ENCODE assay signal across 9 cellular contexts in the genomic region with DNA sequence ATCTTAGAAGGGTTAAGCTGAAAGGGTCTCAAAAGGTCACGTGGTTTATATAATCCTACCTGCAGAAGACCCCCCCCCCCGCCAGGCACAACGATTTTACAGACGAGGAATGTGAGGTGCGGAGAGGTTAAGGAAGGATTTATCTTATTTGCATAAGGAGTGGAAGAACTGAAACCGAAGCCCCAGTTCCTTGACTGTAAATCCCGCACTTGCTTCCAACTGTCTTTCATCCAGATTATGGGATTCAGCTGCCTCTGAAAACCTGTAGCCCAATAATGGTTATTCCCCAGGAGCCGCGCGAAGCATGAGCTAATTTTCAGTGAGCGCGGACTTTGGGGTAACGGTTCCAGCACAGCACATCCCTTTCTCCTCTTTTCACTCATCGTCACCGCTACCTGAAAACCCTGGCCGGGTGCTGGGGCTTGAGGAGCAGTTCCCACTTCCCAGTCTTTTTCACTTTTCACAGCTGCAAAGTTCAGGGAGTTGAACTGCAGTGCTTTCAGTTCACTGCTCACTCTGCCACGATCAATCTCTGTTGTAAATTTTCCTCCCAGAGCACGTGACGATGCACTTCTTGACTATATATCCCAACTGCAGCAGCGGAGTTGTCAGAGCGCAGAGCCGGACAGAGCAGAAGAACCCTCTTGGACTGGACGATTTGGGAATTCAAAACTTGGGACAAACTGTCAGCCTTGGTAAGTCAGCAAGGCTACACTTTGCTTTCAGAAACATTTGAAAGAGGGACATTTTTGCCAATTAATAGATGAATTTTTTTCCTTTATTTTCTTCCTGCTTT. TPM values are rescaled to one million over a fixed set of nuclear protein-coding genes. Genes with fewer than 3 reads are reported as not detected.
DNase-seq lines count a peak whose midpoint lies in the region.
"Had no signal": no experiment of that assay in that cellular context is flagged by ENCODE, and none has a peak within 500 bp of the region (broad histone marks: within the 10 kb centered on the region; RNA-seq: fewer than 3 reads in every experiment).

A gene with protein sequence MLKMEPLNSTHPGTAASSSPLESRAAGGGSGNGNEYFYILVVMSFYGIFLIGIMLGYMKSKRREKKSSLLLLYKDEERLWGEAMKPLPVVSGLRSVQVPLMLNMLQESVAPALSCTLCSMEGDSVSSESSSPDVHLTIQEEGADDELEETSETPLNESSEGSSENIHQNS (plus strand): TSS at position 611 of the 796 bp plus-strand sequence. CDS start 641 bp downstream, outside the sequence.

- H3K36me3 ChIP-seq in esophagus (ENCODE audit: control insufficient read depth in 2 of 2, insufficient read depth in 2 of 2, low read length in 1 of 2) (no peaks in the 10 kb centered on the region), muscle layer of colon (ENCODE audit: insufficient read depth, low read length) (no peaks in the 10 kb centered on the region)

- H3K27me3 ChIP-seq in esophagus (ENCODE audit: control insufficient read depth in 1 of 2, insufficient read depth in 2 of 2, low read length in 2 of 2) (no peaks in the 10 kb centered on the region), muscle layer of colon (ENCODE audit: control insufficient read depth in 1 of 2, insufficient read depth in 2 of 2, low read length in 2 of 2) (no peaks in the 10 kb centered on the region)

- WGBS in esophagus, 2 donors, result 31 to 32% methylated on average over 23 of the region's 23 CpGs

- H3K4me3 ChIP-seq in esophagus (ENCODE audit: low read depth in 1 of 2, low read length in 2 of 2) (peak within 1 kb of the TSS; percentile 23 to 41), muscle layer of colon (ENCODE audit: low read depth in 1 of 2, low read length in 2 of 2) (peak within 1 kb of the TSS; percentile 57 to 76)

- DNase-seq in NCI-H82 (lab: John Stamatoyannopoulos, UW), result peak; percentile 76
- DNase-seq in ureter (ENCODE audit: low spot score), result peak; percentile 54
- no peak for DNase-seq in GM19240 (ENCODE audit: insufficient read length, low spot score)
- DNase-seq in NCI-H510A treated with DMSO at 0.1 percent for 48 hours (lab: John Stamatoyannopoulos, UW), result no peak
- DNase-seq in NCI-H187 (lab: John Stamatoyannopoulos, UW), result no peak
- DNase-seq: central memory CD4-positive, alpha-beta T cell; stimulated activated CD4-positive, alpha-beta T cell treated with anti-CD3 and anti-CD28 coated beads, Interleukin-2, amount 100 ng/mL, for 48 hours had no signal

- H3K27ac ChIP-seq in esophagus (ENCODE audit: low read depth in 2 of 2, low read length in 1 of 2) (peak within 1 kb of the TSS; percentile 60 to 78), muscle layer of colon (ENCODE audit: low read depth, low read length) (peak within 1 kb of the TSS; percentile 95)

- H3K4me1 ChIP-seq in esophagus (ENCODE audit: control insufficient read depth in 2 of 2, insufficient read depth in 2 of 2, low read length in 1 of 2) (peaks cover 0 to 2% of the 10 kb centered on the region in 2 donors), muscle layer of colon (ENCODE audit: insufficient read depth, low read length) (peaks cover 52% of the 10 kb centered on the region)

- peak within 1 kb of the TSS; percentile 51 for H3K9ac ChIP-seq in muscle layer of colon (ENCODE audit: low read length)

- H3K9me3 ChIP-seq in esophagus (ENCODE audit: control insufficient read depth in 2 of 2, insufficient read depth in 1 of 2, low read depth in 1 of 2, low read length in 1 of 2), result no peaks in the 10 kb centered on the region
- no peaks in the 10 kb centered on the region for H3K9me3 ChIP-seq in muscle layer of colon (ENCODE audit: low read length)

RNA-seq across cellular contexts. Expression of the gene that starts here (rescaled TPM):
- under 1 TPM; 0.24 to 0.64 TPM for polyA plus RNA-seq in esophagus
- total RNA-seq in ureter, result 9.1 TPM

Comparison
In these comparisons a context has a peak if more than half of its experiments do, and no peak if none do; other contexts are left out.
1. DNase-seq: peak in NCI-H82 (single experiment) and ureter (single experiment); none in GM19240 (single experiment), NCI-H510A treated with DMSO at 0.1 percent for 48 hours (single experiment) and NCI-H187 (0 of 2).